Comparison of ENCODE assay signal across 1 cellular context in the genomic region with DNA sequence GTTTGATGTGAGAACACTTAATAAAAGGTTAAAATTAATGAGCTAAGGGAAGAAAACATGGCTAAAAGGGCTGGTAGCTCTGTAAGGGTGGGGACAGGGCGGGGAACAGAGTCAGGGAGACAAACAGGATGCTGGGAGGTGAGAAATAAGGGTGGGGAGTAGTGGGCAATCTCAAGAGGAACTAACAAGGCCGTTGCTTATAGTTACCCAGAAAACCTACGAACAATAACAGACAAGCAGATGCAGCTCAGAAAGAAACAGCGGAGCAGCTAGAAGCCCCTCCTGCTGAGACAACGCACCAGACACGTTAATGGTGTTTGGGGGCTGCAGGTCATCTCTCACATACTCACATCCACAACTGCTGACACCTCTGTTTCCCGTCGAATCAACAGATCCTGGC.
TF ChIP-seq lines count a peak whose summit lies in the region.

No MANE protein-coding gene starts in this region.

TF ChIP-seq in SK-N-SH, 30 proteins besides CTCF, POLR2A, EP300 and RAD21:
- TF ChIP-seq NRF1 (IDR thresholded peaks at IDR 0.05; ENCODE audit: low read depth, low read length) (no peak), RXRA (IDR thresholded peaks at IDR 0.05; ENCODE audit: borderline replicate concordance, low read depth) (no peak), FOXM1 (IDR thresholded peaks at IDR 0.05; ENCODE audit: low read depth) (no peak), GABPA (IDR thresholded peaks at IDR 0.05; ENCODE audit: low read depth) (no peak), TAF1 (IDR thresholded peaks at IDR 0.05; ENCODE audit: borderline replicate concordance, low read depth, low read length) (no peak), SMC3 (IDR thresholded peaks at IDR 0.05; ENCODE audit: low read depth, low read length) (no peak), IRF3 (IDR thresholded peaks at IDR 0.05; ENCODE audit: low read depth, low read length) (no peak), CHD2 (IDR thresholded peaks at IDR 0.05; ENCODE audit: low read length, partially characterized antibody) (no peak), SIN3A (IDR thresholded peaks at IDR 0.05; ENCODE audit: borderline replicate concordance, low read depth, low read length) (no peak), RFX5 (IDR thresholded peaks at IDR 0.05; ENCODE audit: low read length) (no peak), TCF12 (IDR thresholded peaks at IDR 0.05) (no peak), FOXJ3 (CRISPR knock-in tag; IDR thresholded peaks at IDR 0.05) (no peak), NFIC (IDR thresholded peaks at IDR 0.05; ENCODE audit: borderline replicate concordance) (no peak), MAX (IDR thresholded peaks at IDR 0.05; ENCODE audit: low read depth) (no peak), MEF2A (IDR thresholded peaks at IDR 0.05; ENCODE audit: borderline replicate concordance, low read depth) (no peak)
- TF ChIP-seq, protein P1, sequence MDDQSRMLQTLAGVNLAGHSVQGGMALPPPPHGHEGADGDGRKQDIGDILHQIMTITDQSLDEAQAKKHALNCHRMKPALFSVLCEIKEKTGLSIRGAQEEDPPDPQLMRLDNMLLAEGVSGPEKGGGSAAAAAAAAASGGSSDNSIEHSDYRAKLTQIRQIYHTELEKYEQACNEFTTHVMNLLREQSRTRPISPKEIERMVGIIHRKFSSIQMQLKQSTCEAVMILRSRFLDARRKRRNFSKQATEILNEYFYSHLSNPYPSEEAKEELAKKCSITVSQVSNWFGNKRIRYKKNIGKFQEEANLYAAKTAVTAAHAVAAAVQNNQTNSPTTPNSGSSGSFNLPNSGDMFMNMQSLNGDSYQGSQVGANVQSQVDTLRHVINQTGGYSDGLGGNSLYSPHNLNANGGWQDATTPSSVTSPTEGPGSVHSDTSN (IDR thresholded peaks at IDR 0.05): no peak
- TF ChIP-seq, protein P2, sequence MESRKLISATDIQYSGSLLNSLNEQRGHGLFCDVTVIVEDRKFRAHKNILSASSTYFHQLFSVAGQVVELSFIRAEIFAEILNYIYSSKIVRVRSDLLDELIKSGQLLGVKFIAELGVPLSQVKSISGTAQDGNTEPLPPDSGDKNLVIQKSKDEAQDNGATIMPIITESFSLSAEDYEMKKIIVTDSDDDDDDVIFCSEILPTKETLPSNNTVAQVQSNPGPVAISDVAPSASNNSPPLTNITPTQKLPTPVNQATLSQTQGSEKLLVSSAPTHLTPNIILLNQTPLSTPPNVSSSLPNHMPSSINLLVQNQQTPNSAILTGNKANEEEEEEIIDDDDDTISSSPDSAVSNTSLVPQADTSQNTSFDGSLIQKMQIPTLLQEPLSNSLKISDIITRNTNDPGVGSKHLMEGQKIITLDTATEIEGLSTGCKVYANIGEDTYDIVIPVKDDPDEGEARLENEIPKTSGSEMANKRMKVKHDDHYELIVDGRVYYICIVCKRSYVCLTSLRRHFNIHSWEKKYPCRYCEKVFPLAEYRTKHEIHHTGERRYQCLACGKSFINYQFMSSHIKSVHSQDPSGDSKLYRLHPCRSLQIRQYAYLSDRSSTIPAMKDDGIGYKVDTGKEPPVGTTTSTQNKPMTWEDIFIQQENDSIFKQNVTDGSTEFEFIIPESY (IDR thresholded peaks at IDR 0.05; ENCODE audit: borderline replicate concordance, low read depth): no peak
